In the genomic region with DNA sequence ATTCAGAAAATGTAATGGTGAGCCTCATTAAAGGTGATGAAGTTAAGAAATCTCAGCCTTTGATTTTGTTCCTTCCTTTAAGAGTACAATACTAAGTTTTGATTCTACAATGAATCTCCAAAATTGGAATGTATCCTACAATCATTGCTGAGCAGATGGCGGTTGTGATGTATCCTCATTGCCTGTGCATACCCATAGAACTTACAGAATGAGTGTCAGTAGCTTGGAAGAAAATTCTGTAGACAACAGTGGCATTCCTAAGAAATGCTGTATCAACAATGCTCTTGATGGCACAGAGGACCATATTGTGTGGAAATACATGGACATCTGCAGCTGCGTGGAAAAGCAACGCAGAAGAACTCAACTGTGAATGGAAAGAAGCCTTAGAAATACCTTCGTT, we compare ENCODE assay signal across 1 cellular context.
TF ChIP-seq lines count a peak whose summit lies in the region.

No MANE protein-coding gene starts in this region.

TF ChIP-seq in SK-N-SH, 30 proteins besides CTCF, POLR2A, EP300 and RAD21 (continued from another document):
- TF ChIP-seq, protein P1, sequence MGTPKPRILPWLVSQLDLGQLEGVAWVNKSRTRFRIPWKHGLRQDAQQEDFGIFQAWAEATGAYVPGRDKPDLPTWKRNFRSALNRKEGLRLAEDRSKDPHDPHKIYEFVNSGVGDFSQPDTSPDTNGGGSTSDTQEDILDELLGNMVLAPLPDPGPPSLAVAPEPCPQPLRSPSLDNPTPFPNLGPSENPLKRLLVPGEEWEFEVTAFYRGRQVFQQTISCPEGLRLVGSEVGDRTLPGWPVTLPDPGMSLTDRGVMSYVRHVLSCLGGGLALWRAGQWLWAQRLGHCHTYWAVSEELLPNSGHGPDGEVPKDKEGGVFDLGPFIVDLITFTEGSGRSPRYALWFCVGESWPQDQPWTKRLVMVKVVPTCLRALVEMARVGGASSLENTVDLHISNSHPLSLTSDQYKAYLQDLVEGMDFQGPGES (IDR thresholded peaks at IDR 0.05; ENCODE audit: low read depth, low read length): no peak
- TF ChIP-seq MAX (IDR thresholded peaks at IDR 0.05; ENCODE audit: low read depth) (no peak), SMC3 (IDR thresholded peaks at IDR 0.05; ENCODE audit: low read depth, low read length) (no peak), JUND (IDR thresholded peaks at IDR 0.05) (no peak), YY1 (IDR thresholded peaks at IDR 0.05; ENCODE audit: low read depth) (no peak), GATA2 (CRISPR knock-in tag; IDR thresholded peaks at IDR 0.05) (no peak)
- TF ChIP-seq, protein P2, sequence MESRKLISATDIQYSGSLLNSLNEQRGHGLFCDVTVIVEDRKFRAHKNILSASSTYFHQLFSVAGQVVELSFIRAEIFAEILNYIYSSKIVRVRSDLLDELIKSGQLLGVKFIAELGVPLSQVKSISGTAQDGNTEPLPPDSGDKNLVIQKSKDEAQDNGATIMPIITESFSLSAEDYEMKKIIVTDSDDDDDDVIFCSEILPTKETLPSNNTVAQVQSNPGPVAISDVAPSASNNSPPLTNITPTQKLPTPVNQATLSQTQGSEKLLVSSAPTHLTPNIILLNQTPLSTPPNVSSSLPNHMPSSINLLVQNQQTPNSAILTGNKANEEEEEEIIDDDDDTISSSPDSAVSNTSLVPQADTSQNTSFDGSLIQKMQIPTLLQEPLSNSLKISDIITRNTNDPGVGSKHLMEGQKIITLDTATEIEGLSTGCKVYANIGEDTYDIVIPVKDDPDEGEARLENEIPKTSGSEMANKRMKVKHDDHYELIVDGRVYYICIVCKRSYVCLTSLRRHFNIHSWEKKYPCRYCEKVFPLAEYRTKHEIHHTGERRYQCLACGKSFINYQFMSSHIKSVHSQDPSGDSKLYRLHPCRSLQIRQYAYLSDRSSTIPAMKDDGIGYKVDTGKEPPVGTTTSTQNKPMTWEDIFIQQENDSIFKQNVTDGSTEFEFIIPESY (IDR thresholded peaks at IDR 0.05; ENCODE audit: borderline replicate concordance, low read depth): no peak
